In the genomic region with DNA sequence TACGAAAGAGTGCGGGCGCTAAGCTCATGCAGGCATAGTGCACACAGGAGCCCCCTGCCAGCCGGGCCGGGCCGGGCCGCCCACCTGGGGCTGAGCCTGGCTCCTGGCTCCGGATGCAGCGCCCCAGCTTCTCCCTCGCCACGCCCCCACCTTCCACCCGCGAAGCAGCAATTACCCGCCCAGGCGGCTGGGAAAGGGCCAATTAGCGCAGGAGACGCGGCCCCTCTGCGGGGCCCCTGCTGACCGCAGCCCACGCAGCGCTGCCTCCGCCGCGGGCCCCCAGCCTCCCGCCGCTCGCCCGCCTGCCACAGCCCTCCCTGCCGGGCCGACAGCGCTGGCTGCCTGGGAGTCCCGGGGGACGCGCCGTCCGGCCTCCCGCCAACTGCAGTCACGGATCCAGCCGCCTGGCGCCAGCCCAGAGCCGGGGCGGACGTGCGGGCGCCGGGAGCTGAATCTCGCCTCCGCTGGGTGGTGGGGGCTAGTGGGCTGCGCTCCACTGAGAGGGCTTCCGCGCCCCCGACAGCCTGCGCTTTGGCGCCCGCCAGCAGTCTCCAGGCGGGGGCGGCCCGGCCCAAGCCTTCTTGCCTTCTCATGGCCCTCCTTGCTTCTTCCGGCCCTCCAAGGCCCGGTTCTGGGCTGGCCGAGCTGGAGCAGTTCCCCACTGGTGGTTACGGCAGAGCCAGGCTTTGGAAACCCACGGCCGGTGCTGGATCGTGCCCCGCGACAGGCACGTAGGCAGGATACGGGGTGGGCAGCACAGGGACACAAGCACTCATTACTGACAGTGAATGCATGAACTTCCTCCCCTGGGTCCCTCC, we compare ENCODE assay signal across 8 cellular contexts. TPM values are rescaled to one million over a fixed set of nuclear protein-coding genes. Genes with fewer than 3 reads are reported as not detected.
DNase-seq lines count a peak whose midpoint lies in the region; ATAC-seq lines count a peak whose summit lies in the region.

No MANE protein-coding gene starts in this region.

- H3K36me3 ChIP-seq in BLaER1, result no peaks in the 10 kb centered on the region

- H3K27me3 Mint-ChIP-seq in naive B cell, result peaks cover 0 to 12% (median 0%) of the 10 kb centered on the region in 3 donors
- H3K27me3 Mint-ChIP-seq in stimulated activated memory B cell treated with anti-CD40 and anti-IgM and Interleukin-4, amounts not matched to agents 10 μg/mL and 1 μg/mL and 100 μg/mL, for 72 hours, result peaks cover 9% of the 10 kb centered on the region

- H3K4me2 ChIP-seq in BLaER1, result peak overlapping the region; percentile 91

- H3K4me3 ChIP-seq in BLaER1, result peak overlapping the region; percentile 67

- H3K4me1 Mint-ChIP-seq in naive B cell, result peaks cover 0 to 15% (median 4%) of the 10 kb centered on the region in 3 donors
- peaks cover 15% of the 10 kb centered on the region for H3K4me1 Mint-ChIP-seq in stimulated activated memory B cell treated with anti-CD40 and anti-IgM and Interleukin-4, amounts not matched to agents 10 μg/mL and 1 μg/mL and 100 μg/mL, for 72 hours

- H4K20me1 ChIP-seq in BLaER1, result no peaks in the 10 kb centered on the region

- no peaks in the 10 kb centered on the region for H3K9me3 Mint-ChIP-seq in naive B cell
- H3K9me3 Mint-ChIP-seq in stimulated activated memory B cell treated with anti-CD40 and anti-IgM and Interleukin-4, amounts not matched to agents 10 μg/mL and 1 μg/mL and 100 μg/mL, for 72 hours, result no peaks in the 10 kb centered on the region

- H3K27me3 ChIP-seq in BLaER1, result no peaks in the 10 kb centered on the region

- peak overlapping the region; percentile 77 for H3K9ac ChIP-seq in BLaER1

- peak overlapping the region; percentile 82 to 93 (median 88) for H3K4me3 Mint-ChIP-seq in naive B cell
- H3K4me3 Mint-ChIP-seq in stimulated activated memory B cell treated with anti-CD40 and anti-IgM and Interleukin-4, amounts not matched to agents 10 μg/mL and 1 μg/mL and 100 μg/mL, for 72 hours, result peak overlapping the region; percentile 76

- peaks cover 55% of the 10 kb centered on the region for H3K4me1 ChIP-seq in BLaER1

- DNase-seq in NCI-H748 treated with DMSO at 0.1 percent for 48 hours (lab: John Stamatoyannopoulos, UW) (peak; percentile 13), fibroblast of gingiva (ENCODE audit: low read depth) (peak; percentile 61), naive B cell (peak; percentile 62)
- DNase-seq in activated T-cell treated with anti-CD3 and anti-CD28 coated beads, Interleukin-2, amount 50 U/mL, for 48 hours, result peak; percentile 90 to 92

- peak overlapping the region; percentile 79 for H3K27ac ChIP-seq in BLaER1

- peak overlapping the region in 3 of 6 donors; percentile 15 to 90 (median 60) for H3K27ac Mint-ChIP-seq in naive B cell
- H3K27ac Mint-ChIP-seq in stimulated activated memory B cell treated with anti-CD40 and anti-IgM and Interleukin-4, amounts not matched to agents 10 μg/mL and 1 μg/mL and 100 μg/mL, for 72 hours, result peak overlapping the region; percentile 49

- no peaks in the 10 kb centered on the region for H3K9me3 ChIP-seq in BLaER1

- peak; percentile 47 for ATAC-seq in GM21723 (IDR thresholded peaks at IDR 0.05; ENCODE audit: unreplicated experiment)
- ATAC-seq in naive B cell (ENCODE audit: low read depth in 2 of 2), result peak; percentile 56 to 57
- ATAC-seq in stimulated activated memory B cell treated with anti-CD40 and anti-IgM and Interleukin-4, amounts not matched to agents 10 μg/mL and 1 μg/mL and 100 μg/mL, for 72 hours, result peak; percentile 74
- no peak for ATAC-seq in HG02970 (IDR thresholded peaks at IDR 0.05; ENCODE audit: low FRiP score, unreplicated experiment)

- no peaks in the 10 kb centered on the region for H3K36me3 Mint-ChIP-seq in naive B cell
- H3K36me3 Mint-ChIP-seq in stimulated activated memory B cell treated with anti-CD40 and anti-IgM and Interleukin-4, amounts not matched to agents 10 μg/mL and 1 μg/mL and 100 μg/mL, for 72 hours, result no peaks in the 10 kb centered on the region

RNA-seq across cellular contexts. Expression of gene CBFB, which starts 14.9 kb away (rescaled TPM):
- 10 to 100 TPM; 51.8 to 94.4 (median 70.5) TPM for polyA plus RNA-seq in naive B cell (ENCODE audit: low read depth in 6 of 6)

RNA-seq across cellular contexts. Expression of gene CES4A, which starts 25.6 kb away (rescaled TPM):
- 1 to 10 TPM in 4 of 6 donors, under 1 TPM in 2; 0.61 to 5.8 (median 1.4) TPM for polyA plus RNA-seq in naive B cell (ENCODE audit: low read depth in 6 of 6)

RNA-seq across cellular contexts. Expression of gene CES3, which starts 53.0 kb away (rescaled TPM):
- polyA plus RNA-seq in naive B cell (ENCODE audit: low read depth in 6 of 6), result under 1 TPM in 1 of 6 donors, not detected in 5; 0.66 TPM

Comparison
In these comparisons a context has a peak if more than half of its experiments do, and no peak if none do; other contexts are left out.
1. DNase-seq: peak in every context shown above with its lines; median percentile 91 in activated T-cell treated with anti-CD3 and anti-CD28 coated beads, Interleukin-2, amount 50 U/mL, for 48 hours; 62 in naive B cell; 61 in fibroblast of gingiva; 13 in NCI-H748 treated with DMSO at 0.1 percent for 48 hours.